In the genomic region with DNA sequence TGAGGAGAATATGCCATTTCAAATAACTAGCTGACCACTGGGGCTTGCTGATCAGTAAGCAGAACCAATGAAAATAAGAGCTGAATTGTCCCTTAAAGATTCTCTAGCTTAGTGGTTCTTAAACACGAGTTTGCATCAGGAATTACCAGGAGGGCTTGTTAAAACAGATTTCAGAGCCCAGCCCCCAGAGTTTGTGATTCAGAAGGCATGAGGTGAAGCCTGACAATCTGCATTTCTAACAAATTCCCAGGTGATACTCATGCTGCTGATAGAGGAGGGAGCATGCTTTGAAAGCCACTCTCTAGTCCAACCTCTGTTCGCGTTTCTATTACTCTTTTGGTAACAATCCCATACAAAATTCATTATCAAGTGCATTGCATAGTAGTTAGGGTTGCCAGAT, we compare ENCODE assay signal across 31 cellular contexts. TPM values are rescaled to one million over a fixed set of nuclear protein-coding genes. Genes with fewer than 3 reads are reported as not detected.
"Had no signal": no experiment of that assay in that cellular context is flagged by ENCODE, and none has a peak within 500 bp of the region (broad histone marks: within the 10 kb centered on the region; RNA-seq: fewer than 3 reads in every experiment).

No MANE protein-coding gene starts in this region.

- ATAC-seq: activated CD8-positive, alpha-beta memory T cell treated with anti-CD3 and anti-CD28 coated beads, Interleukin-2, amount 10 ng/mL, durations not matched to agents 7 days and 5 days; body of pancreas; Panc1 had no signal

- H3K36me3 ChIP-seq: ascending aorta, WERI-Rb-1 had no signal

- H3K4me1 Mint-ChIP-seq: activated CD4-positive, alpha-beta memory T cell treated with anti-CD3 and anti-CD28 coated beads, Interleukin-2, amount 10 ng/mL, durations not matched to agents 7 days and 5 days; activated CD8-positive, alpha-beta memory T cell treated with anti-CD3 and anti-CD28 coated beads, Interleukin-2, amount 10 ng/mL, durations not matched to agents 7 days and 5 days; activated naive CD4-positive, alpha-beta T cell treated with anti-CD3 and anti-CD28 coated beads, Interleukin-2, amount 50 U/mL, for 24 hours; activated naive CD8-positive, alpha-beta T cell treated with anti-CD3 and anti-CD28 coated beads, Interleukin-2, amount 10 ng/mL, durations not matched to agents 7 days and 5 days had no signal

- H3K4me3 ChIP-seq: ascending aorta, body of pancreas, SJCRH30, SK-N-MC had no signal

- H3K9me3 ChIP-seq: ascending aorta, body of pancreas, SJCRH30 had no signal

- H3K36me3 Mint-ChIP-seq: activated CD8-positive, alpha-beta memory T cell treated with anti-CD3 and anti-CD28 coated beads, Interleukin-2, amount 10 ng/mL, durations not matched to agents 7 days and 5 days; activated naive CD4-positive, alpha-beta T cell treated with anti-CD3 and anti-CD28 coated beads, Interleukin-2, amount 50 U/mL, for 24 hours; activated naive CD8-positive, alpha-beta T cell treated with anti-CD3 and anti-CD28 coated beads, Interleukin-2, amount 10 ng/mL, durations not matched to agents 7 days and 5 days had no signal

- H3K4me1 ChIP-seq: ascending aorta, body of pancreas had no signal

- H3K27ac ChIP-seq: ascending aorta, body of pancreas, SK-N-MC, WERI-Rb-1 had no signal

- H3K27me3 ChIP-seq: ascending aorta, body of pancreas, SJCRH30 had no signal

- H3K27ac Mint-ChIP-seq: activated CD4-positive, alpha-beta memory T cell treated with anti-CD3 and anti-CD28 coated beads, Interleukin-2, amount 10 ng/mL, durations not matched to agents 7 days and 5 days; activated CD8-positive, alpha-beta memory T cell treated with anti-CD3 and anti-CD28 coated beads, Interleukin-2, amount 10 ng/mL, durations not matched to agents 7 days and 5 days; activated naive CD4-positive, alpha-beta T cell treated with anti-CD3 and anti-CD28 coated beads, Interleukin-2, amount 50 U/mL, for 24 hours; activated naive CD8-positive, alpha-beta T cell treated with anti-CD3 and anti-CD28 coated beads, Interleukin-2, amount 10 ng/mL, durations not matched to agents 7 days and 5 days; activated T-helper 2 cell treated with anti-CD3 and anti-CD28 coated beads, Interferon-gamma antibody, Interleukin-2, Interleukin-4, amounts not matched to agents 10 μg/mL and 5 μg/mL and 100 μg/mL, durations not matched to agents 14 hours and 24 hours and 36 hours had no signal

- H3K4me3 Mint-ChIP-seq: activated CD4-positive, alpha-beta memory T cell treated with anti-CD3 and anti-CD28 coated beads, Interleukin-2, amount 10 ng/mL, durations not matched to agents 7 days and 5 days; activated CD8-positive, alpha-beta memory T cell treated with anti-CD3 and anti-CD28 coated beads, Interleukin-2, amount 10 ng/mL, durations not matched to agents 7 days and 5 days; activated naive CD4-positive, alpha-beta T cell treated with anti-CD3 and anti-CD28 coated beads, Interleukin-2, amount 50 U/mL, for 24 hours; activated naive CD8-positive, alpha-beta T cell treated with anti-CD3 and anti-CD28 coated beads, Interleukin-2, amount 10 ng/mL, durations not matched to agents 7 days and 5 days had no signal

- DNase-seq: activated CD4-positive, alpha-beta memory T cell treated with anti-CD3 and anti-CD28 coated beads, Interleukin-2, amount 10 ng/mL, durations not matched to agents 7 days and 5 days; activated CD4-positive, alpha-beta T cell treated with anti-CD3 and anti-CD28 coated beads for 1 hour; activated CD4-positive, alpha-beta T cell treated with anti-CD3 and anti-CD28 coated beads for 48 hours; activated CD4-positive, CD25-positive, alpha-beta regulatory T cell; activated CD8-positive, alpha-beta memory T cell treated with anti-CD3 and anti-CD28 coated beads for 24 hours; activated CD8-positive, alpha-beta memory T cell treated with anti-CD3 and anti-CD28 coated beads, Interleukin-2, amount 10 ng/mL, durations not matched to agents 7 days and 5 days; activated CD8-positive, alpha-beta memory T cell treated with anti-CD3 and anti-CD28 coated beads, Interleukin-2, amount 50 U/mL, for 48 hours; activated gamma-delta T cell; activated naive CD4-positive, alpha-beta T cell treated with Interleukin-2 at 50 U/mL for 16 hours; activated naive CD8-positive, alpha-beta T cell treated with anti-CD3 and anti-CD28 coated beads, Interleukin-2, amount 10 ng/mL, durations not matched to agents 7 days and 5 days; activated T-cell treated with anti-CD3 and anti-CD28 coated beads, Interleukin-2, amount 50 U/mL, for 48 hours; amygdala; Karpas-422; KBM-7; NCI-H1694 treated with DMSO at 0.1 percent for 48 hours; NCI-H2029; NCI-H446; T1000; WERI-Rb-1 had no signal

- H3K27me3 Mint-ChIP-seq: activated CD4-positive, alpha-beta memory T cell treated with anti-CD3 and anti-CD28 coated beads, Interleukin-2, amount 10 ng/mL, durations not matched to agents 7 days and 5 days; activated CD8-positive, alpha-beta memory T cell treated with anti-CD3 and anti-CD28 coated beads, Interleukin-2, amount 10 ng/mL, durations not matched to agents 7 days and 5 days; activated naive CD4-positive, alpha-beta T cell treated with anti-CD3 and anti-CD28 coated beads, Interleukin-2, amount 50 U/mL, for 24 hours had no signal

- H3K9me3 Mint-ChIP-seq: activated CD4-positive, alpha-beta memory T cell treated with anti-CD3 and anti-CD28 coated beads, Interleukin-2, amount 10 ng/mL, durations not matched to agents 7 days and 5 days; activated naive CD4-positive, alpha-beta T cell treated with anti-CD3 and anti-CD28 coated beads, Interleukin-2, amount 50 U/mL, for 24 hours; activated naive CD8-positive, alpha-beta T cell treated with anti-CD3 and anti-CD28 coated beads, Interleukin-2, amount 10 ng/mL, durations not matched to agents 7 days and 5 days; activated T-helper 2 cell treated with anti-CD3 and anti-CD28 coated beads, Interferon-gamma antibody, Interleukin-2, Interleukin-4, amounts not matched to agents 10 μg/mL and 5 μg/mL and 100 μg/mL, durations not matched to agents 14 hours and 24 hours and 36 hours had no signal

RNA-seq across cellular contexts. Expression of a gene that starts 35.5 kb away (rescaled TPM):
- total RNA-seq: activated CD4-positive, alpha-beta memory T cell treated with anti-CD3 and anti-CD28 coated beads, Interleukin-2, amount 10 ng/mL, durations not matched to agents 7 days and 5 days; activated CD8-positive, alpha-beta memory T cell treated with anti-CD3 and anti-CD28 coated beads, Interleukin-2, amount 10 ng/mL, durations not matched to agents 7 days and 5 days; activated naive CD8-positive, alpha-beta T cell treated with anti-CD3 and anti-CD28 coated beads, Interleukin-2, amount 10 ng/mL, durations not matched to agents 7 days and 5 days; activated T-helper 2 cell treated with anti-CD3 and anti-CD28 coated beads, Interferon-gamma antibody, Interleukin-2, Interleukin-4, amounts not matched to agents 10 μg/mL and 5 μg/mL and 100 μg/mL, durations not matched to agents 14 hours and 24 hours and 36 hours; ascending aorta; bronchial epithelial cell; MCF 10A; RPMI7951; T-helper 1 cell treated with Interleukin-12 subunit alpha and Interleukin-12 subunit beta and Interleukin-4 antibody, amounts not matched to agents 30 ng/mL and 1 ng/mL, for 36 hours; T-helper 2 cell treated with Interferon-gamma antibody and Interleukin-4, amounts not matched to agents 100 ng/mL and 5 ng/mL, for 36 hours had no signal
